In genomic region chr19:49200238-49200862, GRCh38 we compare ENCODE assay signal across 13 cellular contexts. TPM values are rescaled to one million over a fixed set of nuclear protein-coding genes. Genes with fewer than 3 reads are reported as not detected.
DNase-seq lines count a peak whose midpoint lies in the region; ATAC-seq and TF ChIP-seq lines count a peak whose summit lies in the region.
"Had no signal": no experiment of that assay in that cellular context is flagged by ENCODE, and none has a peak within 500 bp of the region (broad histone marks: within the 10 kb centered on the region; RNA-seq: fewer than 3 reads in every experiment).

No MANE protein-coding gene starts in this region.

- no peak overlapping the region for H3K4me3 ChIP-seq in coronary artery
- H3K4me3 ChIP-seq: right lobe of liver had no signal

- no peak overlapping the region for H3K27ac Mint-ChIP-seq in effector memory CD8-positive, alpha-beta T cell
- H3K27ac Mint-ChIP-seq: activated T-cell treated with anti-CD3 and anti-CD28 coated beads, Interleukin-2, amount 50 U/mL, for 72 hours had no signal

- H3K4me1 Mint-ChIP-seq in effector memory CD8-positive, alpha-beta T cell (ENCODE audit: low read depth in 2 of 2) = peaks cover 0 to 6% of the 10 kb centered on the region in 2 donors

- TF ChIP-seq CTCF in RWPE1 (conservative IDR thresholded peaks at IDR 0.05; ENCODE audit: low read depth) (no peak), coronary artery (IDR thresholded peaks at IDR 0.05) (no peak)

- peaks cover 3% of the 10 kb centered on the region for H3K36me3 Mint-ChIP-seq in effector memory CD8-positive, alpha-beta T cell (ENCODE audit: insufficient read depth)

- DNase-seq in AG08395 (ENCODE audit: low spot score) (peak; percentile 34), GM03348 (ENCODE audit: low spot score) (peak; percentile 52), RWPE1 (ENCODE audit: low spot score) (peak; percentile 68), coronary artery (ENCODE audit: low spot score) (no peak), NCI-H1417 (lab: John Stamatoyannopoulos, UW) (no peak)
- DNase-seq in effector memory CD8-positive, alpha-beta T cell = no peak
- DNase-seq in effector CD4-positive, alpha-beta T cell = no peak
- DNase-seq: activated T-cell treated with anti-CD3 and anti-CD28 coated beads, Interleukin-2, amount 50 U/mL, for 72 hours; NCI-H2081 treated with DMSO at 0.1 percent for 48 hours had no signal

- POLR2A ChIA-PET in RWPE1 (lab: Yijun Ruan, JAX; ENCODE audit: low non-redundant PET) = no interaction called here

- ATAC-seq in esophagus mucosa = peak; percentile 24
- ATAC-seq in effector memory CD8-positive, alpha-beta T cell (replicated peaks) = no peak

- H3K27ac ChIP-seq in RWPE1 (no peak overlapping the region), coronary artery (no peak overlapping the region)
- H3K27ac ChIP-seq: right lobe of liver had no signal

- no peak overlapping the region for H3K4me3 Mint-ChIP-seq in effector memory CD8-positive, alpha-beta T cell

- H3K9me3 Mint-ChIP-seq in effector memory CD8-positive, alpha-beta T cell = no peaks in the 10 kb centered on the region
- H3K9me3 Mint-ChIP-seq: activated T-cell treated with anti-CD3 and anti-CD28 coated beads, Interleukin-2, amount 50 U/mL, for 72 hours had no signal

- CTCF ChIA-PET in RWPE1 (lab: Yijun Ruan, JAX) = interaction anchor here (0.5 kb wide), 1 partner anchor 11 kb away, joined by 3 read pairs; no protein-coding TSS in a partner anchor

- peaks cover 9 to 16% of the 10 kb centered on the region in 2 donors for H3K27me3 Mint-ChIP-seq in effector memory CD8-positive, alpha-beta T cell

RNA-seq across cellular contexts. Expression of gene TRPM4, which starts 42.8 kb away (rescaled TPM):
- 12.1 TPM for total RNA-seq in esophagus mucosa

RNA-seq across cellular contexts. Expression of gene HRC, which starts 45.2 kb away (rescaled TPM):
- total RNA-seq in esophagus mucosa = 0.24 TPM
- total RNA-seq: activated T-cell treated with anti-CD3 and anti-CD28 coated beads, Interleukin-2, amount 50 U/mL, for 72 hours; Daoy; HT1080 had no signal

Comparison
In these comparisons a context has a peak if more than half of its experiments do, and no peak if none do; other contexts are left out.
1. DNase-seq: peak in AG08395 (single experiment), GM03348 (single experiment) and RWPE1 (single experiment); none in coronary artery (single experiment), effector memory CD8-positive, alpha-beta T cell (0 of 3), NCI-H1417 (0 of 3) and effector CD4-positive, alpha-beta T cell (single experiment).